8 cellular contexts compared by ENCODE assay signal in the genomic region with DNA sequence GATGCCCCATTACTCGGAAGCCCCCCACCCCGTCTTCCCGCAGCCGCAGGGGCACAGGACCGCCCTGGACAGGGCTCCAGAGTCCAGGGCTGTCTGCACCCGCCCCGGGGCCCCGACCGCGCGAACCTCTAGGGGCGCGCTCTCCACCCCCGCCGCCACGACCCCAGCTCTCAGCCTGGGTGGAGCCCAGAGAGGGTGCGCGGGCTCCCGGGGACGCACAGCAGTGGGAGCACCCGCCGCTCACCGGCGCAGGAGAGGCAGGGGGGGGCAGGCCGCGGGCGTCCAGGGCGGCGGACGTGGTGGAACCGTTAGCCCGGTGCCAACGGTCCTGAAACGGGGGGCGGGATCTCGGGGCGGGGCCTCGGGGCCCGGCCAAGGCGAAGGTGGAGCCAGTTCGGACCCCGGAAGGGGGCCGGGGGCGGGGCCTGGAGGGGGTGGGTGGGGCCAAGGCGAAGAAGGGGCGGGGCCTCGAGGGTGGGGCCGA. TPM values are rescaled to one million over a fixed set of nuclear protein-coding genes. Genes with fewer than 3 reads are reported as not detected.
DNase-seq lines count a peak whose midpoint lies in the region; ATAC-seq and TF ChIP-seq lines count a peak whose summit lies in the region.

A gene with protein sequence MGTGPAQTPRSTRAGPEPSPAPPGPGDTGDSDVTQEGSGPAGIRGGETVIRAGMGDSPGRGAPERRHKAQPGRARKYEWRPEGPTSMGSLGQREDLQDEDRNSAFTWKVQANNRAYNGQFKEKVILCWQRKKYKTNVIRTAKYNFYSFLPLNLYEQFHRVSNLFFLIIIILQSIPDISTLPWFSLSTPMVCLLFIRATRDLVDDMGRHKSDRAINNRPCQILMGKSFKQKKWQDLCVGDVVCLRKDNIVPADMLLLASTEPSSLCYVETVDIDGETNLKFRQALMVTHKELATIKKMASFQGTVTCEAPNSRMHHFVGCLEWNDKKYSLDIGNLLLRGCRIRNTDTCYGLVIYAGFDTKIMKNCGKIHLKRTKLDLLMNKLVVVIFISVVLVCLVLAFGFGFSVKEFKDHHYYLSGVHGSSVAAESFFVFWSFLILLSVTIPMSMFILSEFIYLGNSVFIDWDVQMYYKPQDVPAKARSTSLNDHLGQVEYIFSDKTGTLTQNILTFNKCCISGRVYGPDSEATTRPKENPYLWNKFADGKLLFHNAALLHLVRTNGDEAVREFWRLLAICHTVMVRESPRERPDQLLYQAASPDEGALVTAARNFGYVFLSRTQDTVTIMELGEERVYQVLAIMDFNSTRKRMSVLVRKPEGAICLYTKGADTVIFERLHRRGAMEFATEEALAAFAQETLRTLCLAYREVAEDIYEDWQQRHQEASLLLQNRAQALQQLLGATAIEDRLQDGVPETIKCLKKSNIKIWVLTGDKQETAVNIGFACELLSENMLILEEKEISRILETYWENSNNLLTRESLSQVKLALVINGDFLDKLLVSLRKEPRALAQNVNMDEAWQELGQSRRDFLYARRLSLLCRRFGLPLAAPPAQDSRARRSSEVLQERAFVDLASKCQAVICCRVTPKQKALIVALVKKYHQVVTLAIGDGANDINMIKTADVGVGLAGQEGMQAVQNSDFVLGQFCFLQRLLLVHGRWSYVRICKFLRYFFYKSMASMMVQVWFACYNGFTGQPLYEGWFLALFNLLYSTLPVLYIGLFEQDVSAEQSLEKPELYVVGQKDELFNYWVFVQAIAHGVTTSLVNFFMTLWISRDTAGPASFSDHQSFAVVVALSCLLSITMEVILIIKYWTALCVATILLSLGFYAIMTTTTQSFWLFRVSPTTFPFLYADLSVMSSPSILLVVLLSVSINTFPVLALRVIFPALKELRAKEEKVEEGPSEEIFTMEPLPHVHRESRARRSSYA (N-terminal part only) (minus strand): TSS at position 335 of the 484 bp plus-strand sequence. CDS start 540 bp downstream, outside the sequence.

- no peaks in the 10 kb centered on the region for H3K36me3 Mint-ChIP-seq in activated naive CD4-positive, alpha-beta T cell treated with anti-CD3 and anti-CD28 coated beads, Interleukin-2, amount 50 U/mL, for 72 hours
- H3K36me3 Mint-ChIP-seq in stimulated activated naive CD8-positive, alpha-beta T cell treated with anti-CD3 and anti-CD28 coated beads, Interleukin-15, Interleukin-2, amounts not matched to agents 100 ng/mL and 50 ng/mL, for 24 hours (ENCODE audit: low read depth) = no peaks in the 10 kb centered on the region

- no TSS peak for BruUV-seq in A673 (replicated peaks; lab: Mats Ljungman, UMichigan)

- H3K4me3 ChIP-seq in A673 (ENCODE audit: low read depth, low read length, poor library complexity, severe bottlenecking) = peak within 1 kb of the TSS; percentile 59

- peak within 1 kb of the TSS; percentile 67 for H3K27ac ChIP-seq in A673 (ENCODE audit: low read depth, low read length, poor library complexity, severe bottlenecking)

- POLR2A ChIA-PET in A673 (lab: Charles Lee; ENCODE audit: low non-redundant PET) = no interaction called here

- peak; percentile 32 for TF ChIP-seq CTCF in A673 (conservative IDR thresholded peaks at IDR 0.05; ENCODE audit: low read depth, low read length)

- H3K4me1 ChIP-seq in A673 (ENCODE audit: insufficient read depth, low read length, poor library complexity, severe bottlenecking) = peaks cover 4% of the 10 kb centered on the region

- peak; percentile 10 for ATAC-seq in GM18519 (IDR thresholded peaks at IDR 0.05; ENCODE audit: low FRiP score, unreplicated experiment)
- ATAC-seq in HG03469 (IDR thresholded peaks at IDR 0.05; ENCODE audit: unreplicated experiment) = peak; percentile 3
- peak; percentile 22 to 46 for ATAC-seq in activated naive CD4-positive, alpha-beta T cell treated with anti-CD3 and anti-CD28 coated beads, Interleukin-2, amount 50 U/mL, for 72 hours
- ATAC-seq in GM21423 (IDR thresholded peaks at IDR 0.05; ENCODE audit: unreplicated experiment) = no peak

- H3K9me3 Mint-ChIP-seq in activated naive CD4-positive, alpha-beta T cell treated with anti-CD3 and anti-CD28 coated beads, Interleukin-2, amount 50 U/mL, for 72 hours = no peaks in the 10 kb centered on the region
- no peaks in the 10 kb centered on the region for H3K9me3 Mint-ChIP-seq in stimulated activated naive CD8-positive, alpha-beta T cell treated with anti-CD3 and anti-CD28 coated beads, Interleukin-15, Interleukin-2, amounts not matched to agents 100 ng/mL and 50 ng/mL, for 24 hours

- H3K4me1 Mint-ChIP-seq in stimulated activated naive CD8-positive, alpha-beta T cell treated with anti-CD3 and anti-CD28 coated beads, Interleukin-15, Interleukin-2, amounts not matched to agents 100 ng/mL and 50 ng/mL, for 24 hours (ENCODE audit: low read depth) = peaks cover 14% of the 10 kb centered on the region

- CTCF ChIA-PET in A673 (lab: Charles Lee) = interaction anchor here (1.5 kb wide), 1 partner anchor 14 kb away, joined by 3 read pairs; no protein-coding TSS in a partner anchor

- H3K27me3 Mint-ChIP-seq in stimulated activated naive CD8-positive, alpha-beta T cell treated with anti-CD3 and anti-CD28 coated beads, Interleukin-15, Interleukin-2, amounts not matched to agents 100 ng/mL and 50 ng/mL, for 24 hours = no peaks in the 10 kb centered on the region

- intact Hi-C loops in A673 (cut with micrococcal nuclease; ENCODE audit: unreplicated experiment) = loop anchor here (10.0 kb wide), 1 partner anchor 267 kb away; no protein-coding TSS in a partner anchor

- peak within 1 kb of the TSS; percentile 66 to 86 for H3K27ac Mint-ChIP-seq in activated naive CD4-positive, alpha-beta T cell treated with anti-CD3 and anti-CD28 coated beads, Interleukin-2, amount 50 U/mL, for 72 hours
- peak within 1 kb of the TSS; percentile 86 for H3K27ac Mint-ChIP-seq in stimulated activated naive CD8-positive, alpha-beta T cell treated with anti-CD3 and anti-CD28 coated beads, Interleukin-15, Interleukin-2, amounts not matched to agents 100 ng/mL and 50 ng/mL, for 24 hours

- H3K27me3 ChIP-seq in A673 (replicated peaks; ENCODE audit: insufficient read depth, low read depth, low read length, poor library complexity) = no peaks in the 10 kb centered on the region

- H3K9me3 ChIP-seq in A673 (ENCODE audit: low read depth, low read length, poor library complexity, severe bottlenecking) = no peaks in the 10 kb centered on the region

- H3K36me3 ChIP-seq in A673 (ENCODE audit: insufficient read depth, low read length, poor library complexity, severe bottlenecking) = peaks cover 15% of the 10 kb centered on the region

- H3K4me3 Mint-ChIP-seq in stimulated activated naive CD8-positive, alpha-beta T cell treated with anti-CD3 and anti-CD28 coated beads, Interleukin-15, Interleukin-2, amounts not matched to agents 100 ng/mL and 50 ng/mL, for 24 hours = peak within 1 kb of the TSS; percentile 88

- DNase-seq in A673 (ENCODE audit: low spot score) (no peak), iPS-NIHi11 (ENCODE audit: low spot score) (peak; percentile 99), dermis blood vessel endothelial cell (no peak)
- peak in 1 of 2 donors; percentile 61 for DNase-seq in activated naive CD4-positive, alpha-beta T cell treated with anti-CD3 and anti-CD28 coated beads, Interleukin-2, amount 50 U/mL, for 72 hours (ENCODE audit: low spot score in 2 of 2)

RNA-seq across cellular contexts. Expression of the gene that starts here (rescaled TPM):
- total RNA-seq in A673 (2021) (8.7 and 10.7 TPM in 2 replicates), dermis blood vessel endothelial cell (0.85 and 1.2 TPM in 2 replicates)
- 10 to 100 TPM; 11.7 to 28.7 TPM for total RNA-seq in activated naive CD4-positive, alpha-beta T cell treated with anti-CD3 and anti-CD28 coated beads, Interleukin-2, amount 50 U/mL, for 72 hours
